In the genomic region with DNA sequence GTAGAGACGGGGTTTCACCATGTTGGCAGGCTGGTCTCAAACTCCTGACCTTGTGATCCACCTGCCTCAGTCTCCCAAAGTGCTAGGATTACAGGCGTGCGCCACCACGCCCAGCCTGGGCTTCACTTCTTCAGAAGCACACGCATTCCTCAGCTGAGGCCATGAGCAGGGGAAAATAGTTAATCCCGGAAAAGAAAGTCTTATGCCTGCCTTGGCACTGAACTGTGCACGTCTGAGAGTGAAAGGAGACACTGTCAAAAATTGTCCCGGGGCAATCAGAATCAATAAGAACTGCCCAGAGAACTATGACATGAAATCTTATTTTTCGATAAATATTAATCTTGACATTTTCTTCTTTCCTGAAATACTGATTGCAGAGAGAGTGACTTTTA, we compare ENCODE assay signal across 18 cellular contexts. TPM values are rescaled to one million over a fixed set of nuclear protein-coding genes. Genes with fewer than 3 reads are reported as not detected.
"Had no signal": no experiment of that assay in that cellular context is flagged by ENCODE, and none has a peak within 500 bp of the region (broad histone marks: within the 10 kb centered on the region; RNA-seq: fewer than 3 reads in every experiment).

No MANE protein-coding gene starts in this region.

- H3K36me3 ChIP-seq: neutrophil, ovary had no signal

- H3K4me3 ChIP-seq: coronary artery, heart left ventricle, ovary, right atrium auricular region, sigmoid colon, skin epidermis had no signal

- ATAC-seq: heart left ventricle; naive thymus-derived CD8-positive, alpha-beta T cell had no signal

- DNase-seq: effector CD8-positive, alpha-beta T cell; heart left ventricle; hippocampal formation; kidney glomerular epithelial cell; naive thymus-derived CD8-positive, alpha-beta T cell; ovary; sigmoid colon; stimulated activated CD4-positive, alpha-beta T cell treated with anti-CD3 and anti-CD28 coated beads, Interleukin-2, amount 100 ng/mL, for 24 hours; stimulated activated CD4-positive, alpha-beta T cell treated with anti-CD3 and anti-CD28 coated beads, Interleukin-4, amount 100 ng/mL, for 4 hours; stimulated activated naive CD4-positive, alpha-beta T cell treated with Interleukin-2 at 50 U/mL for 16 hours; trophoblast cell had no signal

- H3K27ac ChIP-seq: coronary artery, heart left ventricle, neutrophil, ovary, right atrium auricular region, sigmoid colon, skin epidermis had no signal

- H3K27me3 ChIP-seq: dorsolateral prefrontal cortex, heart left ventricle, neutrophil, ovary, right atrium auricular region, sigmoid colon had no signal

- H3K9me3 Mint-ChIP-seq: naive thymus-derived CD8-positive, alpha-beta T cell had no signal

- FAIRE-seq: frontal cortex had no signal

- H3K9me3 ChIP-seq: heart left ventricle, neutrophil, ovary, right atrium auricular region, sigmoid colon had no signal

- H3K27me3 Mint-ChIP-seq: naive thymus-derived CD8-positive, alpha-beta T cell had no signal

RNA-seq across cellular contexts. Expression of a gene that starts 54.6 kb away (rescaled TPM):
- polyA plus RNA-seq: neural cell had no signal
